Comparison of ENCODE assay signal across 11 cellular contexts in genomic region chr9:135478191-135478590, GRCh38.
DNase-seq lines count a peak whose midpoint lies in the region; ATAC-seq and TF ChIP-seq lines count a peak whose summit lies in the region.
"Had no signal": no experiment of that assay in that cellular context is flagged by ENCODE, and none has a peak within 500 bp of the region (broad histone marks: within the 10 kb centered on the region; RNA-seq: fewer than 3 reads in every experiment).

No MANE protein-coding gene starts in this region.

- DNase-seq in T-helper 2 cell treated with Interferon-gamma antibody and Interleukin-4, amounts not matched to agents 5 μg/mL and 100 μg/mL, for 36 hours (ENCODE audit: low spot score), result no peak
- no peak for DNase-seq in T-helper 2 cell
- no peak for DNase-seq in central memory CD8-positive, alpha-beta T cell (ENCODE audit: low spot score in 2 of 2)
- DNase-seq in epidermal melanocyte (ENCODE audit: insufficient read length, low spot score), result no peak
- no peak for DNase-seq in cortex of kidney (lab: John Stamatoyannopoulos, UW)
- DNase-seq: T-helper 9 cell had no signal

- TF ChIP-seq CTCF in nephron (IDR thresholded peaks at IDR 0.05; ENCODE audit: unreplicated experiment in 3 of 3), result no peak

- no peak overlapping the region for H3K27ac Mint-ChIP-seq in T-helper 2 cell treated with Interferon-gamma antibody and Interleukin-4, amounts not matched to agents 5 μg/mL and 100 μg/mL, for 36 hours
- no peak overlapping the region for H3K27ac Mint-ChIP-seq in central memory CD8-positive, alpha-beta T cell (ENCODE audit: low read depth)
- peak overlapping the region; percentile 29 to 83 (median 66) for H3K27ac Mint-ChIP-seq in nephron

- no peaks in the 10 kb centered on the region for H3K36me3 Mint-ChIP-seq in T-helper 2 cell treated with Interferon-gamma antibody and Interleukin-4, amounts not matched to agents 5 μg/mL and 100 μg/mL, for 36 hours (ENCODE audit: low read depth)
- H3K36me3 Mint-ChIP-seq in central memory CD8-positive, alpha-beta T cell (ENCODE audit: insufficient read depth), result peaks cover 3% of the 10 kb centered on the region
- no peaks in the 10 kb centered on the region for H3K36me3 Mint-ChIP-seq in nephron (ENCODE audit: low read depth)

- no peaks in the 10 kb centered on the region for H3K9me3 ChIP-seq in HUES6 (ENCODE audit: control insufficient read depth, insufficient read depth, low read depth, low read length)
- H3K9me3 ChIP-seq: ovary had no signal

- peak overlapping the region; percentile 55; the same call in 1 of the 2 replicates for H3K4me3 ChIP-seq in HUES6 (ENCODE audit: low read depth, low read length)

- peaks cover 2% of the 10 kb centered on the region for H3K4me1 Mint-ChIP-seq in T-helper 2 cell treated with Interferon-gamma antibody and Interleukin-4, amounts not matched to agents 5 μg/mL and 100 μg/mL, for 36 hours (ENCODE audit: low read depth)
- H3K4me1 Mint-ChIP-seq in central memory CD8-positive, alpha-beta T cell, result peaks cover 10% of the 10 kb centered on the region
- H3K4me1 Mint-ChIP-seq in nephron, result peaks cover 5% of the 10 kb centered on the region

- H3K27me3 ChIP-seq in HUES6 (ENCODE audit: control insufficient read depth, insufficient read depth, low read length), result no peaks in the 10 kb centered on the region
- H3K27me3 ChIP-seq: ovary had no signal

- peaks cover 12% of the 10 kb centered on the region for H3K4me1 ChIP-seq in HUES6 (ENCODE audit: control insufficient read depth, insufficient read depth, low read length)

- no peak overlapping the region for H3K27ac ChIP-seq in HUES6 (ENCODE audit: low read depth, low read length)
- H3K27ac ChIP-seq: HL-60 had no signal

- no peak for ATAC-seq in central memory CD8-positive, alpha-beta T cell (replicated peaks; ENCODE audit: extremely low read depth, poor library complexity, severe bottlenecking)
- no peak for ATAC-seq in GM18907 (IDR thresholded peaks at IDR 0.05; ENCODE audit: unreplicated experiment)

- H3K9ac ChIP-seq in HUES6 (ENCODE audit: low read length), result no peak overlapping the region

- no peaks in the 10 kb centered on the region for H3K9me3 Mint-ChIP-seq in T-helper 2 cell treated with Interferon-gamma antibody and Interleukin-4, amounts not matched to agents 5 μg/mL and 100 μg/mL, for 36 hours
- H3K9me3 Mint-ChIP-seq in central memory CD8-positive, alpha-beta T cell, result no peaks in the 10 kb centered on the region
- no peaks in the 10 kb centered on the region for H3K9me3 Mint-ChIP-seq in nephron

- H3K4me3 Mint-ChIP-seq in T-helper 2 cell treated with Interferon-gamma antibody and Interleukin-4, amounts not matched to agents 5 μg/mL and 100 μg/mL, for 36 hours, result peak overlapping the region; percentile 83
- peak overlapping the region; percentile 84 for H3K4me3 Mint-ChIP-seq in central memory CD8-positive, alpha-beta T cell
- peak overlapping the region; percentile 90 to 93 (median 90) for H3K4me3 Mint-ChIP-seq in nephron

- peaks cover 50% of the 10 kb centered on the region for H3K27me3 Mint-ChIP-seq in T-helper 2 cell treated with Interferon-gamma antibody and Interleukin-4, amounts not matched to agents 5 μg/mL and 100 μg/mL, for 36 hours (ENCODE audit: low read depth)
- peaks cover 50% of the 10 kb centered on the region for H3K27me3 Mint-ChIP-seq in central memory CD8-positive, alpha-beta T cell
- no peaks in the 10 kb centered on the region for H3K27me3 Mint-ChIP-seq in nephron (ENCODE audit: low read depth)

- H3K36me3 ChIP-seq in HUES6 (ENCODE audit: control insufficient read depth, insufficient read depth, low read length), result peaks cover under 1% of the 10 kb centered on the region; the same call in 1 of the 2 replicates
- H3K36me3 ChIP-seq: ovary had no signal

Comparison
In these comparisons a context has a peak if more than half of its experiments do, and no peak if none do; other contexts are left out.
1. H3K27ac Mint-ChIP-seq: peak in nephron (3 of 3); none in T-helper 2 cell treated with Interferon-gamma antibody and Interleukin-4, amounts not matched to agents 5 μg/mL and 100 μg/mL, for 36 hours (single experiment) and central memory CD8-positive, alpha-beta T cell (single experiment).
2. Peak in every context shown above with its lines, with median percentiles within 50 percentile points of each other: H3K4me3 Mint-ChIP-seq.